11 cellular contexts compared by ENCODE assay signal in the genomic region with DNA sequence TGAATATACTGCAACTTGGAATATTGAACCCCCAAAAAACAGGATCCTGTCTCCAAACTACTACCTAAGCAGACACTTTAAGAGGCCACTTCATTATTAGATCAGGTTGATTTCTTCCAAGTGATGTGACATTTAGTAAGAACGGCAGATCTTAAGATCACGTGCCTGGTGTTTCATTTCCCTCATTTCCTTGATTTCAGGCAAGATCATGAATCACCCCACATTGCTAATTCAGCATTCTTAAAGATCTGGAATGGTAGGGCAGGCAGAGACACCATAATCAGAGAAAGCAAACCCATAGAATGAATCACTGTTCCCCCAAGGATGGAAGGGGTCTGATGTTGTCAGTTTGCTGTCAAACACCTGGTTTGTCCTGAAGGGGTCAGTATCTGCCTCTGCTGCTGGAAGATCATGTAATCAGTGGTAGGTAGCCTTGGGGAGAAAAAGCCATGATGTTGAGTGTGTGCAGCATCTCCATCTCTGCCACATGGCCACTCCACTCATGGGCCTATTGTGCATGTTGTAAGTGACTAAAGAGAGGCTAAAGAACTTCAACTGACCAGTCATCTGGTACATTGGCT.
DNase-seq lines count a peak whose midpoint lies in the region; ATAC-seq and TF ChIP-seq lines count a peak whose summit lies in the region.
"Had no signal": no experiment of that assay in that cellular context is flagged by ENCODE, and none has a peak within 500 bp of the region (broad histone marks: within the 10 kb centered on the region; RNA-seq: fewer than 3 reads in every experiment).

No MANE protein-coding gene starts in this region.

- H3K9me3 ChIP-seq in neutrophil (no peaks in the 10 kb centered on the region), esophagus muscularis mucosa (no peaks in the 10 kb centered on the region)
- H3K9me3 ChIP-seq: sigmoid colon, stomach had no signal

- TF ChIP-seq EP300 in esophagus muscularis mucosa (IDR thresholded peaks at IDR 0.05): no peak

- peaks cover 15% of the 10 kb centered on the region for H3K4me1 Mint-ChIP-seq in chondrocyte (ENCODE audit: low read depth)

- H3K27me3 ChIP-seq in neutrophil (no peaks in the 10 kb centered on the region), esophagus muscularis mucosa (no peaks in the 10 kb centered on the region)
- H3K27me3 ChIP-seq: sigmoid colon, stomach had no signal

- 83% methylated on average over 2 of the region's 2 CpGs for WGBS in esophagus muscularis mucosa

- intact Hi-C loops in esophagus muscularis mucosa (cut with DNase I): no loop called here

- peak overlapping the region; percentile 88 for H3K27ac ChIP-seq in neutrophil
- H3K27ac ChIP-seq in esophagus muscularis mucosa (replicated peaks in 1 of 4): no peak overlapping the region
- H3K27ac ChIP-seq: sigmoid colon had no signal

- H3K27ac Mint-ChIP-seq in chondrocyte (ENCODE audit: unreplicated experiment): no peak overlapping the region

- peaks cover 5% of the 10 kb centered on the region for H3K27me3 Mint-ChIP-seq in chondrocyte (ENCODE audit: low read depth)

- peak; percentile 43 for TF ChIP-seq CTCF in chondrocyte (IDR thresholded peaks at IDR 0.05)
- TF ChIP-seq CTCF in neutrophil (IDR thresholded peaks at IDR 0.05): no peak
- no peak for TF ChIP-seq CTCF in esophagus muscularis mucosa (IDR thresholded peaks at IDR 0.05)

- H3K9me3 Mint-ChIP-seq in chondrocyte (ENCODE audit: low read depth): peaks cover 3% of the 10 kb centered on the region

- H3K4me3 ChIP-seq in neutrophil (ENCODE audit: low read depth in 1 of 2, low read length in 1 of 2) (no peak overlapping the region), esophagus muscularis mucosa (no peak overlapping the region)
- H3K4me3 ChIP-seq: sigmoid colon, stomach had no signal

- peak; percentile 36 for DNase-seq in activated CD4-positive, alpha-beta T cell treated with anti-CD3 and anti-CD28 coated beads for 48 hours
- no peak for DNase-seq in activated CD4-positive, alpha-beta T cell treated with anti-CD3 and anti-CD28 coated beads for 4 hours
- DNase-seq in NCI-H748 (lab: John Stamatoyannopoulos, UW; ENCODE audit: unreplicated experiment): peak; percentile 40
- no peak for DNase-seq in chondrocyte (ENCODE audit: low spot score)
- no peak for DNase-seq in KG1 (lab: John Stamatoyannopoulos, UW)
- DNase-seq in esophagus muscularis mucosa (ENCODE audit: extremely low spot score): no peak
- DNase-seq: kidney glomerular epithelial cell, sigmoid colon, stomach had no signal

- peaks cover 3% of the 10 kb centered on the region for H3K36me3 Mint-ChIP-seq in chondrocyte (ENCODE audit: low read depth)

- H3K4me3 Mint-ChIP-seq in chondrocyte (ENCODE audit: unreplicated experiment): no peak overlapping the region

- no peak for TF ChIP-seq POLR2A in esophagus muscularis mucosa (IDR thresholded peaks at IDR 0.05; ENCODE audit: low read depth)

- ATAC-seq in HG03571 (IDR thresholded peaks at IDR 0.05; ENCODE audit: unreplicated experiment): no peak

- peaks cover 54 to 55% of the 10 kb centered on the region in 2 experiments for H3K4me1 ChIP-seq in neutrophil (ENCODE audit: control insufficient read depth in 1 of 2, insufficient read depth in 1 of 2, low read depth in 1 of 2, low read length in 1 of 2)
- H3K4me1 ChIP-seq in esophagus muscularis mucosa: peaks cover 0 to 12% (median 2%) of the 10 kb centered on the region in 4 donors

- H3K36me3 ChIP-seq in neutrophil (peaks cover 3% of the 10 kb centered on the region), esophagus muscularis mucosa (no peaks in the 10 kb centered on the region)
- H3K36me3 ChIP-seq: sigmoid colon, stomach had no signal

Comparison
In these comparisons a context has a peak if more than half of its experiments do, and no peak if none do; other contexts are left out.
1. DNase-seq: peak in activated CD4-positive, alpha-beta T cell treated with anti-CD3 and anti-CD28 coated beads for 48 hours (single experiment) and NCI-H748 (single experiment); none in activated CD4-positive, alpha-beta T cell treated with anti-CD3 and anti-CD28 coated beads for 4 hours (0 of 2), chondrocyte (single experiment), KG1 (single experiment) and esophagus muscularis mucosa (single experiment).